In the genomic region with DNA sequence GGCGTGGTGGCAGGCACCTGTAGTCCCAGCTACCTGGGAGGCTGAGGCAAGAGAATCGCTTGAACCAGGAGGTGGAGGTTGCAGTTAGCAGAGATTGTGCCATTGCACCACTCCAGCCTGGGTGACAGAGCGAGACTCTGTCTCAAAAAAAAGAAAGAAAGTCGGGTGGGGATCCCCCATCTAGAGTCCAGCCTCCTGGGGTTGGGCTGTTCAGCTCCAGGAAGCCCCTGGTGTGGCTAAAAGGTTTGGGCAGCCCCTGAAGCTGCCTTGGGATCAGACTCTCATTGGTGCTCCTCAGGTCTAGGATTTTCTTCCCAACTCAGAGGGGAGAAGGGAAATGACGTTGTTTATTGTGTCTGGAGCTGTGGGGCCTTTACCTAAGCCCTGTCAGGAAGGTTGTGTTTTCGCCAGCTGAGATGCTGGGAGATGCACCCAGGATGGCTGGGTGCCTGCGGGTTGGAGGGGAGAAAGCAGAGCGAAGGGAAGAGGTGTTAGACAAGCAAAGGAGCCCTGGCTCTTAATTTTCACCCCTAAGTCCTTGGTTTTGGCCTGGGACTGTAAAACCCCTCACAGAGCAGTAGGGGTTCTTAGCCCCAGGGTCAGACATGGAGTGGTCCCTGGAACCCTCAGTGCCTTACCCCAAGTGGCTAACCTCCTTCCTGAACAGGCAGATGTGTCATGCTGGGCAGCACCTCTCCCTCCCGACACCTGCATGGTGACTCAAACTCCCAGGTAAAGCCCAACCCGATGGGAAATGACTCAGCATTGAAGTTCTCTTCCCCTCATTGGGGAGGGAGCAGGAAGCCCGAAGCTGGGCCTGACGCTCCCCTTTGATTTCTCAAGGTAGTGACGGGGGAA, we compare ENCODE assay signal across 1 cellular context.
TF ChIP-seq lines count a peak whose summit lies in the region.

No MANE protein-coding gene starts in this region.

TF ChIP-seq in K562, 482 proteins besides CTCF, POLR2A, EP300 and RAD21 (continued from another document):
- TF ChIP-seq, protein P1, sequence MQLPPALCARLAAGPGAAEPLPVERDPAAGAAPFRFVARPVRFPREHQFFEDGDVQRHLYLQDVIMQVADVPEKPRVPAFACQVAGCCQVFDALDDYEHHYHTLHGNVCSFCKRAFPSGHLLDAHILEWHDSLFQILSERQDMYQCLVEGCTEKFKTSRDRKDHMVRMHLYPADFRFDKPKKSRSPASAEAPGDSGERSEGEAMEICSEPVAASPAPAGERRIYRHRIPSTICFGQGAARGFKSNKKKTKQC (CRISPR knock-in tag; IDR thresholded peaks at IDR 0.05): no peak
- TF ChIP-seq BMI1 (IDR thresholded peaks at IDR 0.05; ENCODE audit: low read length): no peak
- TF ChIP-seq RBBP5 (IDR thresholded peaks at IDR 0.05; ENCODE audit: borderline replicate concordance, insufficient read depth, low read length, poor library complexity, severe bottlenecking): peak; percentile 27
- no peak for TF ChIP-seq MYBL2 (IDR thresholded peaks at IDR 0.05; ENCODE audit: low read depth)
- TF ChIP-seq MYBL2 (CRISPR knock-in tag; IDR thresholded peaks at IDR 0.05; ENCODE audit: borderline replicate concordance): no peak
- peak; percentile 20; the same call in 1 of the 2 replicates for TF ChIP-seq EP400 (IDR thresholded peaks at IDR 0.05)
- no peak for TF ChIP-seq IFI16 (CRISPR knock-in tag; IDR thresholded peaks at IDR 0.05)
- peak; percentile 49; the same call in 1 of the 2 replicates for TF ChIP-seq SPI1 (IDR thresholded peaks at IDR 0.05; ENCODE audit: borderline replicate concordance, low read depth, low read length)
- no peak for TF ChIP-seq SAFB (IDR thresholded peaks at IDR 0.05; ENCODE audit: borderline replicate concordance, low read depth, low read length)
- peak; percentile 79 for TF ChIP-seq MAFG (tag; conservative IDR thresholded peaks at IDR 0.05)
- no peak for TF ChIP-seq TAF1 (IDR thresholded peaks at IDR 0.05; ENCODE audit: control insufficient read depth, extremely low read depth, insufficient read depth, low read length, severe bottlenecking)
- 0 out of 2 replicates have a peak, but pooled peaks have one; percentile 25 for TF ChIP-seq SMAD4 (CRISPR knock-in tag; conservative IDR thresholded peaks at IDR 0.05)
- peak; percentile 78 for TF ChIP-seq ARID1B (IDR thresholded peaks at IDR 0.05)
- peak; percentile 80 for TF ChIP-seq FOSL1 (tag; conservative IDR thresholded peaks at IDR 0.05)
- TF ChIP-seq, protein P2, sequence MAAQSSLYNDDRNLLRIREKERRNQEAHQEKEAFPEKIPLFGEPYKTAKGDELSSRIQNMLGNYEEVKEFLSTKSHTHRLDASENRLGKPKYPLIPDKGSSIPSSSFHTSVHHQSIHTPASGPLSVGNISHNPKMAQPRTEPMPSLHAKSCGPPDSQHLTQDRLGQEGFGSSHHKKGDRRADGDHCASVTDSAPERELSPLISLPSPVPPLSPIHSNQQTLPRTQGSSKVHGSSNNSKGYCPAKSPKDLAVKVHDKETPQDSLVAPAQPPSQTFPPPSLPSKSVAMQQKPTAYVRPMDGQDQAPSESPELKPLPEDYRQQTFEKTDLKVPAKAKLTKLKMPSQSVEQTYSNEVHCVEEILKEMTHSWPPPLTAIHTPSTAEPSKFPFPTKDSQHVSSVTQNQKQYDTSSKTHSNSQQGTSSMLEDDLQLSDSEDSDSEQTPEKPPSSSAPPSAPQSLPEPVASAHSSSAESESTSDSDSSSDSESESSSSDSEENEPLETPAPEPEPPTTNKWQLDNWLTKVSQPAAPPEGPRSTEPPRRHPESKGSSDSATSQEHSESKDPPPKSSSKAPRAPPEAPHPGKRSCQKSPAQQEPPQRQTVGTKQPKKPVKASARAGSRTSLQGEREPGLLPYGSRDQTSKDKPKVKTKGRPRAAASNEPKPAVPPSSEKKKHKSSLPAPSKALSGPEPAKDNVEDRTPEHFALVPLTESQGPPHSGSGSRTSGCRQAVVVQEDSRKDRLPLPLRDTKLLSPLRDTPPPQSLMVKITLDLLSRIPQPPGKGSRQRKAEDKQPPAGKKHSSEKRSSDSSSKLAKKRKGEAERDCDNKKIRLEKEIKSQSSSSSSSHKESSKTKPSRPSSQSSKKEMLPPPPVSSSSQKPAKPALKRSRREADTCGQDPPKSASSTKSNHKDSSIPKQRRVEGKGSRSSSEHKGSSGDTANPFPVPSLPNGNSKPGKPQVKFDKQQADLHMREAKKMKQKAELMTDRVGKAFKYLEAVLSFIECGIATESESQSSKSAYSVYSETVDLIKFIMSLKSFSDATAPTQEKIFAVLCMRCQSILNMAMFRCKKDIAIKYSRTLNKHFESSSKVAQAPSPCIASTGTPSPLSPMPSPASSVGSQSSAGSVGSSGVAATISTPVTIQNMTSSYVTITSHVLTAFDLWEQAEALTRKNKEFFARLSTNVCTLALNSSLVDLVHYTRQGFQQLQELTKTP (IDR thresholded peaks at IDR 0.05; ENCODE audit: low read depth in 1 of 2, partially characterized antibody in 2 of 2): peak; percentile 17 to 57
